12 cellular contexts compared by ENCODE assay signal in the genomic region with DNA sequence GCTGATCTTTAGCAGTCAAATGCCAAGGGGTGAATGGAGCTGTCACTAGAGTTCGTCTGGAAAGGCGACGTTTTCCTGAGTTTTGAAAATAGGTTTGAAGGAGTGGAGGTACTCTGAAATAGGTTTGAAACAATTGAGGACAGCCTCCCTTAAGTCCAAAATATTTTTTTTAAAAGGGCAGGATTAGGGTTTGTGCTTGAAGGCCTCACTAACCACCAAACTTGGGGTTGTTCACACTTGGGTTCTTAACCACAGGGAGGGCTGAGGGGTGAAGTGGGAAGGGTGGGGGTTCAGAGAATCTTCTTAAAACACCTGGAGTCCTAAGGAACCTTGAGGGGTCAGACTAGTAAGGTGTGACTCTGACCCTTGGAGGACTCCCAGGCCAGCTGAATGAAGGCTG. TPM values are rescaled to one million over a fixed set of nuclear protein-coding genes. Genes with fewer than 3 reads are reported as not detected.
A peak's percentile ranks its signal among the peaks of the same experiment; 100 is the strongest.
DNase-seq lines count a peak whose midpoint lies in the region; ATAC-seq and TF ChIP-seq lines count a peak whose summit lies in the region.
"Had no signal": no experiment of that assay in that cellular context is flagged by ENCODE, and none has a peak within 500 bp of the region (broad histone marks: within the 10 kb centered on the region; RNA-seq: fewer than 3 reads in every experiment).

No MANE protein-coding gene starts in this region.

- no peaks in the 10 kb centered on the region for H3K27me3 ChIP-seq in KMS-11 (ENCODE audit: insufficient read depth, low read depth)

- H3K27ac Mint-ChIP-seq in T-helper 1 cell treated with Interleukin-12 subunit alpha and Interleukin-12 subunit beta and Interleukin-4 antibody, amounts not matched to agents 30 μg/mL and 1 μg/mL, for 36 hours: peak overlapping the region; percentile 86
- peak overlapping the region; percentile 32 for H3K27ac Mint-ChIP-seq in activated naive CD8-positive, alpha-beta T cell treated with anti-CD3 and anti-CD28 coated beads for 36 hours
- H3K27ac Mint-ChIP-seq in natural killer cell: peak overlapping the region; percentile 77 to 86

- peaks cover 40% of the 10 kb centered on the region for H3K4me1 Mint-ChIP-seq in T-helper 1 cell treated with Interleukin-12 subunit alpha and Interleukin-12 subunit beta and Interleukin-4 antibody, amounts not matched to agents 30 μg/mL and 1 μg/mL, for 36 hours (ENCODE audit: low read depth)
- peaks cover 37% of the 10 kb centered on the region for H3K4me1 Mint-ChIP-seq in activated naive CD8-positive, alpha-beta T cell treated with anti-CD3 and anti-CD28 coated beads for 36 hours
- H3K4me1 Mint-ChIP-seq in natural killer cell: peaks cover 43 to 44% of the 10 kb centered on the region in 2 donors

- H3K27ac ChIP-seq in KMS-11: no peak overlapping the region
- H3K27ac ChIP-seq: PC-9 had no signal

- ATAC-seq in natural killer cell: peak in 2 of 3 donors; percentile 11 to 23
- ATAC-seq in HG03095 (IDR thresholded peaks at IDR 0.05; ENCODE audit: unreplicated experiment): no peak

- H3K4me2 ChIP-seq in KMS-11: peak overlapping the region; percentile 67

- no peak overlapping the region for H3K4me3 ChIP-seq in KMS-11 (IDR thresholded peaks at IDR 0.05; ENCODE audit: insufficient read depth, low read depth, low read length)
- H3K4me3 ChIP-seq: PC-9, thoracic aorta had no signal

- no peak overlapping the region for H3K4me3 Mint-ChIP-seq in T-helper 1 cell treated with Interleukin-12 subunit alpha and Interleukin-12 subunit beta and Interleukin-4 antibody, amounts not matched to agents 30 μg/mL and 1 μg/mL, for 36 hours
- no peak overlapping the region for H3K4me3 Mint-ChIP-seq in activated naive CD8-positive, alpha-beta T cell treated with anti-CD3 and anti-CD28 coated beads for 36 hours
- H3K4me3 Mint-ChIP-seq in natural killer cell: peak overlapping the region; percentile 78

- no peaks in the 10 kb centered on the region for H3K36me3 Mint-ChIP-seq in T-helper 1 cell treated with Interleukin-12 subunit alpha and Interleukin-12 subunit beta and Interleukin-4 antibody, amounts not matched to agents 30 μg/mL and 1 μg/mL, for 36 hours (ENCODE audit: low read depth)
- H3K36me3 Mint-ChIP-seq in activated naive CD8-positive, alpha-beta T cell treated with anti-CD3 and anti-CD28 coated beads for 36 hours: peaks cover 3% of the 10 kb centered on the region
- H3K36me3 Mint-ChIP-seq in natural killer cell: no peaks in the 10 kb centered on the region
- H3K36me3 Mint-ChIP-seq: brain had no signal

- H3K36me3 ChIP-seq in KMS-11 (ENCODE audit: insufficient read depth): no peaks in the 10 kb centered on the region
- H3K36me3 ChIP-seq: thoracic aorta had no signal

- H4K20me1 ChIP-seq in KMS-11 (ENCODE audit: insufficient read depth): no peaks in the 10 kb centered on the region

- intact Hi-C loops in natural killer cell (cut with micrococcal nuclease): loop anchor here (2.0 to 10.0 kb wide), 2 partner anchors 53 to 149 kb away; a partner anchor contains a TSS

- H3K9me3 Mint-ChIP-seq in T-helper 1 cell treated with Interleukin-12 subunit alpha and Interleukin-12 subunit beta and Interleukin-4 antibody, amounts not matched to agents 30 μg/mL and 1 μg/mL, for 36 hours: no peaks in the 10 kb centered on the region
- no peaks in the 10 kb centered on the region for H3K9me3 Mint-ChIP-seq in activated naive CD8-positive, alpha-beta T cell treated with anti-CD3 and anti-CD28 coated beads for 36 hours
- H3K9me3 Mint-ChIP-seq in natural killer cell: no peaks in the 10 kb centered on the region
- H3K9me3 Mint-ChIP-seq: brain had no signal

- H3K9ac ChIP-seq in KMS-11: no peak overlapping the region

- H3K4me1 ChIP-seq in KMS-11 (ENCODE audit: low read depth, poor library complexity, severe bottlenecking): peaks cover 18% of the 10 kb centered on the region

- H2AFZ ChIP-seq in KMS-11 (ENCODE audit: low read depth): peak overlapping the region; percentile 72
- H2AFZ ChIP-seq: PC-9 had no signal

- no peaks in the 10 kb centered on the region for H3K79me2 ChIP-seq in KMS-11 (ENCODE audit: insufficient read depth, low read depth)

- DNase-seq in T-helper 1 cell (no peak), natural killer cell (no peak), NCI-H1436 (lab: John Stamatoyannopoulos, UW) (no peak), occipital lobe (lab: John Stamatoyannopoulos, UW) (no peak)
- no peak for DNase-seq in activated naive CD8-positive, alpha-beta T cell treated with anti-CD3 and anti-CD28 coated beads for 36 hours
- DNase-seq: NCI-H510A had no signal

- H3K27me3 Mint-ChIP-seq in T-helper 1 cell treated with Interleukin-12 subunit alpha and Interleukin-12 subunit beta and Interleukin-4 antibody, amounts not matched to agents 30 μg/mL and 1 μg/mL, for 36 hours (ENCODE audit: low read depth): no peaks in the 10 kb centered on the region
- H3K27me3 Mint-ChIP-seq in activated naive CD8-positive, alpha-beta T cell treated with anti-CD3 and anti-CD28 coated beads for 36 hours: no peaks in the 10 kb centered on the region
- no peaks in the 10 kb centered on the region for H3K27me3 Mint-ChIP-seq in natural killer cell (ENCODE audit: low read depth in 2 of 2)

- TF ChIP-seq CTCF in KMS-11 (conservative IDR thresholded peaks at IDR 0.05; ENCODE audit: low read depth, low read length): no peak
- TF ChIP-seq CTCF in natural killer cell (IDR thresholded peaks at IDR 0.05): no peak

RNA-seq across cellular contexts. Expression of a gene that starts 3.5 kb away (rescaled TPM):
- total RNA-seq in activated naive CD8-positive, alpha-beta T cell treated with anti-CD3 and anti-CD28 coated beads for 36 hours: 1 to 10 TPM; 1.3 to 1.5 TPM
- total RNA-seq in natural killer cell (under 1 TPM in 1 of 3 donors, not detected in 2; 0.05 TPM), occipital lobe (2.8 TPM)
- total RNA-seq: PC-9 had no signal

RNA-seq across cellular contexts. Expression of a gene that starts 7.4 kb away (rescaled TPM):
- total RNA-seq in activated naive CD8-positive, alpha-beta T cell treated with anti-CD3 and anti-CD28 coated beads for 36 hours: 10 to 100 TPM; 44.9 to 45.4 TPM
- total RNA-seq in natural killer cell (10 to 100 TPM; 20.6 to 29.2 (median 21.3) TPM), occipital lobe (72.1 TPM)

RNA-seq across cellular contexts. Expression of a gene that starts 37.8 kb away (rescaled TPM):
- 10 to 100 TPM; 46.4 to 51.6 TPM for total RNA-seq in activated naive CD8-positive, alpha-beta T cell treated with anti-CD3 and anti-CD28 coated beads for 36 hours
- 100 to 1,000 TPM; 106 to 125 (median 115) TPM for total RNA-seq in natural killer cell
- total RNA-seq in occipital lobe: 39.0 TPM

RNA-seq across cellular contexts. Expression of a gene that starts 51.4 kb away (rescaled TPM):
- total RNA-seq in activated naive CD8-positive, alpha-beta T cell treated with anti-CD3 and anti-CD28 coated beads for 36 hours: 100 to 1,000 TPM; 140 to 148 TPM
- total RNA-seq in natural killer cell: 10 to 100 TPM; 10.7 to 12.0 (median 11.2) TPM
- total RNA-seq in occipital lobe: 20.3 TPM

Comparison
In these comparisons a context has a peak if more than half of its experiments do, and no peak if none do; other contexts are left out.
1. H3K27ac Mint-ChIP-seq: peak in every context shown above with its lines; median percentile 86 in T-helper 1 cell treated with Interleukin-12 subunit alpha and Interleukin-12 subunit beta and Interleukin-4 antibody, amounts not matched to agents 30 μg/mL and 1 μg/mL, for 36 hours; 82 in natural killer cell; 32 in activated naive CD8-positive, alpha-beta T cell treated with anti-CD3 and anti-CD28 coated beads for 36 hours.